8 cellular contexts compared by ENCODE assay signal in the genomic region with DNA sequence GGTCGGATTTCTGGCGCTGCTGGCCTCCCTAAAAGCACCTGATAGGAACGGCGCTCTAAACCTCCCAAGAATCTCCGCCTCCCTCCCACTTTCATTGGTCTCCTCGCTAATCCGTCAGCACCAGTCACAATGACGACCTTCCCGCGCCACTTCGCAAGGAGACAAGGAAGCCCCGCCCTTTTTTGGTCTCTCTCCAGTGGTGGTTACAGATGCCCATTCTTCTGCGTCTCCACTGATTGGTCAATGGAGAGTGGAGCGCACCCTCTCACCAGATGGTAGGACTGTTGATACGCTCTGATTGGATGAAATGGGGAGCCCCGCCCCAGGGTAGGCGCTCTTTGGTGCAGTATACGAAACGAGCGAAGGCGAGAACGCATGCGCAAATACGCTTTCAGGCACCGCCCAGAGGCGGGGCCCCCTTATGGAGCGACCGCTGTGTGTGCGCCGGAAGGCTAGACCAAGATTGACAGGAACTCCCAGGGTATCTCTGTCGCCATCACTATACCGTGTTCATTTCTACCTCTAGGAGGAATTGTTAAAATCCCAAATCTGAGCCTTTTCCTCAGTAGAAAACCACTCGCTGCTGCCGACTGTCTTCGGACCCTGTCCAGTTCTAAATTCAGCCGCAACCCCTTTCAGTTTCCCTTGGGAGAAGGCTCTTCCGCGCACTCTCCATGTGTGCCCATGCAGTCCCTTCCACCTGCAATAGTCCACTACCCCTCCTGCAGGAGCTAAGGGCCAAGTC.
DNase-seq lines count a peak whose midpoint lies in the region; ATAC-seq and FAIRE-seq lines count a peak whose summit lies in the region.

No MANE protein-coding gene starts in this region.

- H3K36me3 ChIP-seq in BLaER1, result peaks cover 34% of the 10 kb centered on the region

- FAIRE-seq in colon (lab: Jason Lieb, UNC), result peak; percentile 98

- H3K4me3 ChIP-seq in BLaER1, result peak overlapping the region; percentile 81

- peak overlapping the region; percentile 93 for H3K27ac ChIP-seq in BLaER1

- H3K9ac ChIP-seq in BLaER1, result peak overlapping the region; percentile 100

- DNase-seq in NCI-H524 treated with DMSO at 0.1 percent for 48 hours (lab: John Stamatoyannopoulos, UW), result peak; percentile 100
- peak; percentile 99 for DNase-seq in activated CD4-positive, alpha-beta T cell treated with anti-CD3 and anti-CD28 coated beads for 48 hours
- peak; percentile 100 for DNase-seq in kidney tubule cell (ENCODE audit: low spot score)
- peak; percentile 93 to 98 for DNase-seq in stimulated activated CD4-positive, alpha-beta T cell treated with anti-CD3 and anti-CD28 coated beads, Interleukin-1b, Interleukin-23, amount 100 ng/mL, for 1 hour (ENCODE audit: low read depth in 2 of 2)

- H3K27me3 ChIP-seq in BLaER1, result no peaks in the 10 kb centered on the region

- no peaks in the 10 kb centered on the region for H3K9me3 ChIP-seq in BLaER1

- H4K20me1 ChIP-seq in BLaER1, result peaks cover 38% of the 10 kb centered on the region

- ATAC-seq in GM19324 (IDR thresholded peaks at IDR 0.05; ENCODE audit: low FRiP score, unreplicated experiment), result peak; percentile 67
- peak; percentile 62 for ATAC-seq in HG03460 (IDR thresholded peaks at IDR 0.05; ENCODE audit: unreplicated experiment)

- H3K4me2 ChIP-seq in BLaER1, result peak overlapping the region; percentile 98

- H3K4me1 ChIP-seq in BLaER1, result peaks cover 62% of the 10 kb centered on the region

Comparison
In these comparisons a context has a peak if more than half of its experiments do, and no peak if none do; other contexts are left out.
1. Peak in every context shown above with its lines: DNase-seq, ATAC-seq, H3K4me3 ChIP-seq and H3K27ac ChIP-seq.